ENCODE assay signal across 23 cellular contexts in the genomic region with DNA sequence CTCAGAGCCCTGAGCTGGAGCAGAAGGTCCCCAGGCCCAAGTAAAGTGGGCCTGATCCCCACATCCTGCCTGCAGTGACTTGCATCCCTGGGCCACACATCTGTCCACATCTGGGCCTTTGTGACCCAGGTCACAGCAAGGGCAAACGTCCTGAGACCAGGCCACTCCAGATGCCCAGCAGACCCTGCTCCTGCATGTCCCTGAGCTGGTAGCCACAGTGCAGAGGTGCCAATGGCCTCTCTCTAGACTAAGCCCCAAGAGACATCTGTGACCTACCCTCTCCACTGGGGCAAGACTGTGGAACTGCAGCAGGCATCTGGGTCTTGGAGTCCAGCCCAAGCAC. TPM values are rescaled to one million over a fixed set of nuclear protein-coding genes. Genes with fewer than 3 reads are reported as not detected.
"Had no signal": no experiment of that assay in that cellular context is flagged by ENCODE, and none has a peak within 500 bp of the region (broad histone marks: within the 10 kb centered on the region; RNA-seq: fewer than 3 reads in every experiment).

No MANE protein-coding gene starts in this region.

- ATAC-seq: activated T-helper 17 cell treated with anti-CD3 and anti-CD28 coated beads, Interleukin-2, amount 50 U/mL, for 72 hours; gastroesophageal sphincter; heart left ventricle; mucosa of descending colon; pancreas had no signal

- H3K27me3 ChIP-seq: thyroid gland had no signal

- H3K36me3 Mint-ChIP-seq: memory B cell had no signal

- H3K36me3 ChIP-seq: brain microvascular endothelial cell, esophagus muscularis mucosa, gastroesophageal sphincter, heart left ventricle, pancreas, thyroid gland had no signal

- H3K9me3 ChIP-seq: esophagus muscularis mucosa, gastroesophageal sphincter, heart left ventricle, mucosa of descending colon, pancreas, thyroid gland had no signal

- H3K4me1 ChIP-seq: pancreas had no signal

- H3K9me3 Mint-ChIP-seq: activated naive CD4-positive, alpha-beta T cell treated with anti-CD3 and anti-CD28 coated beads for 36 hours; activated T-helper 17 cell treated with anti-CD3 and anti-CD28 coated beads, Interleukin-2, amount 50 U/mL, for 72 hours; central memory CD8-positive, alpha-beta T cell; memory B cell; neural crest cell; T-helper 2 cell treated with Interferon-gamma antibody and Interleukin-4, amounts not matched to agents 5 μg/mL and 100 μg/mL, for 36 hours had no signal

- DNase-seq: activated CD4-positive, alpha-beta T cell treated with anti-CD3 and anti-CD28 coated beads, Interleukin-2, amount 50 U/mL, for 48 hours; activated naive CD4-positive, alpha-beta T cell treated with anti-CD3 and anti-CD28 coated beads for 36 hours; aorta; brain microvascular endothelial cell; effector CD4-positive, alpha-beta T cell; kidney glomerular epithelial cell; mucosa of descending colon; naive B cell; stimulated activated CD8-positive, alpha-beta memory T cell treated with anti-CD3 and anti-CD28 coated beads, Interleukin-4, amount 100 ng/mL, for 48 hours; stimulated activated naive CD4-positive, alpha-beta T cell; thyroid gland had no signal

- H3K4me3 ChIP-seq: coronary artery, esophagus muscularis mucosa, gastroesophageal sphincter, mucosa of descending colon, pancreas, thyroid gland had no signal

- H3K4me3 Mint-ChIP-seq: activated T-helper 17 cell treated with anti-CD3 and anti-CD28 coated beads, Interleukin-2, amount 50 U/mL, for 72 hours; memory B cell; neural crest cell; T-helper 2 cell treated with Interferon-gamma antibody and Interleukin-4, amounts not matched to agents 5 μg/mL and 100 μg/mL, for 36 hours had no signal

- H3K27ac Mint-ChIP-seq: activated naive CD4-positive, alpha-beta T cell treated with anti-CD3 and anti-CD28 coated beads for 36 hours; activated T-helper 17 cell treated with anti-CD3 and anti-CD28 coated beads, Interleukin-2, amount 50 U/mL, for 72 hours; memory B cell; naive B cell; T-helper 2 cell treated with Interferon-gamma antibody and Interleukin-4, amounts not matched to agents 5 μg/mL and 100 μg/mL, for 36 hours had no signal

- H3K27ac ChIP-seq: brain microvascular endothelial cell, coronary artery, esophagus muscularis mucosa, gastroesophageal sphincter, pancreas, thyroid gland had no signal

RNA-seq across cellular contexts. Expression of a gene that starts 55.6 kb away (rescaled TPM):
- total RNA-seq: activated naive CD4-positive, alpha-beta T cell treated with anti-CD3 and anti-CD28 coated beads for 36 hours; activated T-helper 17 cell treated with anti-CD3 and anti-CD28 coated beads, Interleukin-2, amount 50 U/mL, for 72 hours; aorta; liver; mucosa of descending colon; neural crest cell; subcutaneous adipose tissue had no signal
